In the genomic region with DNA sequence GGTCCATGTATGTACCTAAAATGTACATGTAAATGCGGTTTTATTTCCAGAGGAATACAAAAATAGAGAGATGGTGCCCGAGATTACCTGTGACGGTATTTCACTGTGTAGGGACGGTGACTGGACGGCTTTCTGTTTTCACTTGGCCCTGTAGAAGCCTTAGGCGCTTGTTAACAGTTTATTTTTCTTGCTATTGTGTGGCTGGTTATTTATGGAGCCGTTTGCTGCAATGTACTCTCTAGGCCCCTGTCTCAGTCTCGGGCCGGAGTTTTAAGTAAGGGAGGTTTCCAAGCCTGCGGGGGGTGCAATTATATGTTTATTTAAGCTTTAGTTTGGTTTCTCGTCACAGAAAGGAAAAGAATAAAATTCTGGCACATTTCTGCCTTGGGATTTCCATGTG, we compare ENCODE assay signal across 8 cellular contexts. TPM values are rescaled to one million over a fixed set of nuclear protein-coding genes. Genes with fewer than 3 reads are reported as not detected.
DNase-seq lines count a peak whose midpoint lies in the region; ATAC-seq and TF ChIP-seq lines count a peak whose summit lies in the region.

No MANE protein-coding gene starts in this region.

- TF ChIP-seq CTCF in endothelial cell (IDR thresholded peaks at IDR 0.05; ENCODE audit: unreplicated experiment) (no peak), natural killer cell (IDR thresholded peaks at IDR 0.05) (no peak)

- no peaks in the 10 kb centered on the region for H3K27me3 ChIP-seq in NT2/D1 (ENCODE audit: insufficient read depth, insufficient read length)

- peak overlapping the region; percentile 67 for H3K4me3 ChIP-seq in NT2/D1 (ENCODE audit: insufficient read length, low read depth)

- intact Hi-C loops in natural killer cell (cut with micrococcal nuclease): loop anchor here (2.0 kb wide), 2 partner anchors 69 to 157 kb away; a partner anchor contains a TSS

- peaks cover 2 to 8% of the 10 kb centered on the region in 2 donors for H3K36me3 Mint-ChIP-seq in activated T-cell treated with anti-CD3 and anti-CD28 coated beads, Interleukin-2, amount 50 U/mL, for 72 hours (ENCODE audit: insufficient read depth in 2 of 2)
- H3K36me3 Mint-ChIP-seq in endothelial cell (ENCODE audit: low read depth, unreplicated experiment): no peaks in the 10 kb centered on the region
- no peaks in the 10 kb centered on the region for H3K36me3 Mint-ChIP-seq in natural killer cell

- H3K27ac Mint-ChIP-seq in activated T-cell treated with anti-CD3 and anti-CD28 coated beads, Interleukin-2, amount 50 U/mL, for 72 hours: peak overlapping the region; percentile 100
- peak overlapping the region; percentile 91 for H3K27ac Mint-ChIP-seq in endothelial cell (ENCODE audit: unreplicated experiment)
- H3K27ac Mint-ChIP-seq in natural killer cell: peak overlapping the region; percentile 96 to 97

- no peaks in the 10 kb centered on the region for H3K36me3 ChIP-seq in NT2/D1 (ENCODE audit: insufficient read depth, insufficient read length, low read length)

- H3K9ac ChIP-seq in NT2/D1 (ENCODE audit: insufficient read length, low read depth): peak overlapping the region; percentile 76

- no peaks in the 10 kb centered on the region for H3K9me3 ChIP-seq in NT2/D1 (ENCODE audit: insufficient read depth, low read length)

- peak overlapping the region; percentile 94 to 100 for H3K4me3 Mint-ChIP-seq in activated T-cell treated with anti-CD3 and anti-CD28 coated beads, Interleukin-2, amount 50 U/mL, for 72 hours
- H3K4me3 Mint-ChIP-seq in endothelial cell (ENCODE audit: unreplicated experiment) (peak overlapping the region; percentile 95), natural killer cell (peak overlapping the region; percentile 96)

- ATAC-seq in activated T-cell treated with anti-CD3 and anti-CD28 coated beads, Interleukin-2, amount 50 U/mL, for 72 hours (replicated peaks in 1 of 2): peak; percentile 18 to 26
- peak; percentile 1 for ATAC-seq in HG02610 (IDR thresholded peaks at IDR 0.05; ENCODE audit: unreplicated experiment)
- ATAC-seq in natural killer cell: peak; percentile 20 to 60 (median 21)

- H3K4me1 Mint-ChIP-seq in activated T-cell treated with anti-CD3 and anti-CD28 coated beads, Interleukin-2, amount 50 U/mL, for 72 hours (ENCODE audit: low read depth): peaks cover 34% of the 10 kb centered on the region
- H3K4me1 Mint-ChIP-seq in endothelial cell (ENCODE audit: unreplicated experiment) (peaks cover 9% of the 10 kb centered on the region), natural killer cell (peaks cover 19 to 25% of the 10 kb centered on the region in 2 donors)

- H3K4me1 ChIP-seq in NT2/D1 (ENCODE audit: insufficient read depth, insufficient read length): no peaks in the 10 kb centered on the region

- H3K9me3 Mint-ChIP-seq in activated T-cell treated with anti-CD3 and anti-CD28 coated beads, Interleukin-2, amount 50 U/mL, for 72 hours: no peaks in the 10 kb centered on the region
- H3K9me3 Mint-ChIP-seq in endothelial cell (ENCODE audit: unreplicated experiment): no peaks in the 10 kb centered on the region
- H3K9me3 Mint-ChIP-seq in natural killer cell: no peaks in the 10 kb centered on the region

- DNase-seq in activated T-cell treated with anti-CD3 and anti-CD28 coated beads, Interleukin-2, amount 50 U/mL, for 72 hours: peak in 1 of 2 donors; percentile 1
- no peak for DNase-seq in activated T-cell treated with anti-CD3 and anti-CD28 coated beads, Interleukin-2, amount 50 U/mL, for 1 hour
- DNase-seq in NT2/D1 (ENCODE audit: low read depth, low spot score) (no peak), endothelial cell (ENCODE audit: low spot score) (no peak), natural killer cell (no peak), LoVo (ENCODE audit: low spot score) (no peak)
- no peak for DNase-seq in stimulated activated CD4-positive, alpha-beta T cell treated with anti-CD3 and anti-CD28 coated beads, Interleukin-15, amount 100 ng/mL, for 24 hours

- H3K27me3 Mint-ChIP-seq in activated T-cell treated with anti-CD3 and anti-CD28 coated beads, Interleukin-2, amount 50 U/mL, for 72 hours (ENCODE audit: low read depth): no peaks in the 10 kb centered on the region
- H3K27me3 Mint-ChIP-seq in endothelial cell (ENCODE audit: unreplicated experiment) (no peaks in the 10 kb centered on the region), natural killer cell (ENCODE audit: low read depth in 2 of 2) (no peaks in the 10 kb centered on the region)

RNA-seq across cellular contexts. Expression of a gene that starts 0.4 kb away (rescaled TPM):
- total RNA-seq in activated T-cell treated with anti-CD3 and anti-CD28 coated beads, Interleukin-2, amount 50 U/mL, for 72 hours: 1 to 10 TPM; 7.2 to 7.5 TPM
- 4.7 TPM for total RNA-seq in endothelial cell (ENCODE audit: unreplicated experiment)
- 1 to 10 TPM; 5.4 to 7.5 (median 6.0) TPM for total RNA-seq in natural killer cell

RNA-seq across cellular contexts. Expression of a gene that starts 0.7 kb away (rescaled TPM):
- 10 to 100 TPM; 70.0 to 86.5 TPM for total RNA-seq in activated T-cell treated with anti-CD3 and anti-CD28 coated beads, Interleukin-2, amount 50 U/mL, for 72 hours
- total RNA-seq in endothelial cell (ENCODE audit: unreplicated experiment): 20.9 TPM
- total RNA-seq in natural killer cell: 10 to 100 TPM; 20.7 to 29.8 (median 21.3) TPM
